In genomic region chr18:2223859-2224258, GRCh38 we compare ENCODE assay signal across 8 cellular contexts.
A peak's percentile ranks its signal among the peaks of the same experiment; 100 is the strongest.
DNase-seq lines count a peak whose midpoint lies in the region; ATAC-seq and TF ChIP-seq lines count a peak whose summit lies in the region.

No MANE protein-coding gene starts in this region.

- no peak overlapping the region for H3K4me3 Mint-ChIP-seq in activated CD4-positive, alpha-beta memory T cell treated with anti-CD3 and anti-CD28 coated beads, Interleukin-2, amount 10 ng/mL, durations not matched to agents 7 days and 5 days

- H3K36me3 Mint-ChIP-seq in activated CD4-positive, alpha-beta memory T cell treated with anti-CD3 and anti-CD28 coated beads, Interleukin-2, amount 10 ng/mL, durations not matched to agents 7 days and 5 days (ENCODE audit: low read depth) = no peaks in the 10 kb centered on the region

- CTCF ChIA-PET in activated CD4-positive, alpha-beta memory T cell treated with anti-CD3 and anti-CD28 coated beads, Interleukin-2, amount 10 ng/mL, durations not matched to agents 7 days and 5 days (lab: Charles Lee) = interaction anchor here (1.8 kb wide), 1 partner anchor 119 kb away, joined by 5 read pairs; no protein-coding TSS in a partner anchor

- peak; percentile 29 for TF ChIP-seq CTCF in GM10266 (IDR thresholded peaks at IDR 0.05; ENCODE audit: control insufficient read depth, insufficient read depth, low read depth, missing control alignments)

- no peak for ATAC-seq in HG02938 (IDR thresholded peaks at IDR 0.05; ENCODE audit: unreplicated experiment)
- no peak for ATAC-seq in HG03175 (IDR thresholded peaks at IDR 0.05; ENCODE audit: unreplicated experiment)

- H3K9me3 Mint-ChIP-seq in activated CD4-positive, alpha-beta memory T cell treated with anti-CD3 and anti-CD28 coated beads, Interleukin-2, amount 10 ng/mL, durations not matched to agents 7 days and 5 days = no peaks in the 10 kb centered on the region

- no peaks in the 10 kb centered on the region for H3K27me3 Mint-ChIP-seq in activated CD4-positive, alpha-beta memory T cell treated with anti-CD3 and anti-CD28 coated beads, Interleukin-2, amount 10 ng/mL, durations not matched to agents 7 days and 5 days

- H3K4me1 Mint-ChIP-seq in activated CD4-positive, alpha-beta memory T cell treated with anti-CD3 and anti-CD28 coated beads, Interleukin-2, amount 10 ng/mL, durations not matched to agents 7 days and 5 days = no peaks in the 10 kb centered on the region

- DNase-seq in GM10266 (ENCODE audit: extremely low spot score) = no peak
- peak; percentile 37 for DNase-seq in NCI-H226
- DNase-seq in dermis blood vessel endothelial cell = peak; percentile 28
- peak; percentile 45 for DNase-seq in myocyte (ENCODE audit: low read depth)
- no peak for DNase-seq in HuH-7 (ENCODE audit: low spot score)
- DNase-seq in activated CD4-positive, alpha-beta memory T cell treated with anti-CD3 and anti-CD28 coated beads, Interleukin-2, amount 10 ng/mL, durations not matched to agents 7 days and 5 days = no peak

- no peak overlapping the region for H3K27ac Mint-ChIP-seq in activated CD4-positive, alpha-beta memory T cell treated with anti-CD3 and anti-CD28 coated beads, Interleukin-2, amount 10 ng/mL, durations not matched to agents 7 days and 5 days

- POLR2A ChIA-PET in activated CD4-positive, alpha-beta memory T cell treated with anti-CD3 and anti-CD28 coated beads, Interleukin-2, amount 10 ng/mL, durations not matched to agents 7 days and 5 days (lab: Charles Lee) = no interaction called here

Comparison
In these comparisons a context has a peak if more than half of its experiments do, and no peak if none do; other contexts are left out.
1. DNase-seq: peak in NCI-H226 (single experiment), dermis blood vessel endothelial cell (single experiment) and myocyte (single experiment); none in GM10266 (single experiment), HuH-7 (single experiment) and activated CD4-positive, alpha-beta memory T cell treated with anti-CD3 and anti-CD28 coated beads, Interleukin-2, amount 10 ng/mL, durations not matched to agents 7 days and 5 days (single experiment).